Comparison of ENCODE assay signal across 21 cellular contexts in genomic region chr18:57589162-57589561, GRCh38.
"Had no signal": no experiment of that assay in that cellular context is flagged by ENCODE, and none has a peak within 500 bp of the region (broad histone marks: within the 10 kb centered on the region; RNA-seq: fewer than 3 reads in every experiment).

No MANE protein-coding gene starts in this region.

- H3K4me3 ChIP-seq: breast epithelium, SJSA1 had no signal

- ATAC-seq: activated CD4-positive, CD25-positive, alpha-beta regulatory T cell treated with anti-CD3 and anti-CD28 coated beads, Interleukin-2, amount 50 U/mL, for 24 hours; activated CD8-positive, alpha-beta T cell treated with anti-CD3 and anti-CD28 coated beads for 36 hours; SK-N-SH treated with all-trans-retinoic acid at 6 μM for 48 hours had no signal

- H3K4me2 ChIP-seq: KMS-11 had no signal

- H3K27me3 ChIP-seq: breast epithelium, SJSA1 had no signal

- H3K36me3 ChIP-seq: breast epithelium had no signal

- DNase-seq: activated CD4-positive, alpha-beta T cell treated with anti-CD3 and anti-CD28 coated beads for 4 hours; activated CD8-positive, alpha-beta memory T cell treated with anti-CD3 and anti-CD28 coated beads, Interleukin-2, amount 50 U/mL, for 4 hours; activated CD8-positive, alpha-beta T cell treated with anti-CD3 and anti-CD28 coated beads for 36 hours; activated effector memory CD4-positive, alpha-beta T cell treated with Interleukin-2 at 50 U/mL for 16 hours; activated naive CD4-positive, alpha-beta T cell; aorta; central memory CD4-positive, alpha-beta T cell; NCI-H1092; NCI-H1436; NCI-H187 treated with DMSO at 0.1 percent for 48 hours; NCI-H2081 treated with DMSO at 0.1 percent for 48 hours; NCI-H446 treated with DMSO at 0.1 percent for 48 hours; NCI-H524 treated with DMSO at 0.1 percent for 48 hours; NCI-H82; SHP77; SW 1271 had no signal

- H3K9me3 ChIP-seq: breast epithelium, SJSA1 had no signal

- H3K27ac ChIP-seq: breast epithelium, KMS-11, SJSA1 had no signal
